8 cellular contexts compared by ENCODE assay signal in genomic region chr2:37625781-37626548, GRCh38. TPM values are rescaled to one million over a fixed set of nuclear protein-coding genes. Genes with fewer than 3 reads are reported as not detected.
A peak's percentile ranks its signal among the peaks of the same experiment; 100 is the strongest.
DNase-seq lines count a peak whose midpoint lies in the region; ATAC-seq and TF ChIP-seq lines count a peak whose summit lies in the region.

No MANE protein-coding gene starts in this region.

- no peaks in the 10 kb centered on the region for H3K9me3 Mint-ChIP-seq in activated naive CD4-positive, alpha-beta T cell treated with anti-CD3 and anti-CD28 coated beads for 36 hours
- no peaks in the 10 kb centered on the region for H3K9me3 Mint-ChIP-seq in neural progenitor cell

- H3K27me3 Mint-ChIP-seq in activated naive CD4-positive, alpha-beta T cell treated with anti-CD3 and anti-CD28 coated beads for 36 hours (ENCODE audit: low read depth): no peaks in the 10 kb centered on the region
- peaks cover 2% of the 10 kb centered on the region for H3K27me3 Mint-ChIP-seq in neural progenitor cell (ENCODE audit: insufficient read depth, low read depth)

- H4K20me1 ChIP-seq in neural progenitor cell (ENCODE audit: low read depth): no peaks in the 10 kb centered on the region

- no peak overlapping the region for H3K4me3 ChIP-seq in neuronal stem cell (ENCODE audit: low read length in 2 of 2)
- no peak overlapping the region for H3K4me3 ChIP-seq in neural progenitor cell

- no peak overlapping the region for H3K14ac ChIP-seq in neuronal stem cell (ENCODE audit: low read length)

- H2BK12ac ChIP-seq in neuronal stem cell (ENCODE audit: low read length): no peak overlapping the region

- no peaks in the 10 kb centered on the region for H3K36me3 Mint-ChIP-seq in activated naive CD4-positive, alpha-beta T cell treated with anti-CD3 and anti-CD28 coated beads for 36 hours (ENCODE audit: low read depth)
- H3K36me3 Mint-ChIP-seq in neural progenitor cell: no peaks in the 10 kb centered on the region

- no peak overlapping the region for H2BK15ac ChIP-seq in neuronal stem cell (ENCODE audit: low read length)

- H3K4me1 ChIP-seq in neuronal stem cell (ENCODE audit: control insufficient read depth in 2 of 2, insufficient read depth in 1 of 2, low read depth in 1 of 2, low read length in 2 of 2): no peaks in the 10 kb centered on the region
- no peaks in the 10 kb centered on the region for H3K4me1 ChIP-seq in neural progenitor cell

- H3K4me1 Mint-ChIP-seq in activated naive CD4-positive, alpha-beta T cell treated with anti-CD3 and anti-CD28 coated beads for 36 hours (ENCODE audit: low read depth): peaks cover 73% of the 10 kb centered on the region
- H3K4me1 Mint-ChIP-seq in neural progenitor cell: peaks cover 12% of the 10 kb centered on the region

- peak; percentile 90 for DNase-seq in NCI-H69 (lab: John Stamatoyannopoulos, UW)
- peak; percentile 83 for DNase-seq in activated naive CD4-positive, alpha-beta T cell treated with anti-CD3 and anti-CD28 coated beads for 36 hours
- DNase-seq in neuronal stem cell (ENCODE audit: low spot score): no peak
- DNase-seq in NCI-H524 (lab: John Stamatoyannopoulos, UW): no peak
- DNase-seq in HUDEP-2 (lab: John Stamatoyannopoulos, UW; ENCODE audit: unreplicated experiment in 76 of 76): no peak
- DNase-seq in kidney tubule cell (ENCODE audit: low spot score): no peak
- DNase-seq in neural progenitor cell (ENCODE audit: low spot score): no peak

- H2AK5ac ChIP-seq in neuronal stem cell (ENCODE audit: low read depth, low read length): no peak overlapping the region

- H3K27ac Mint-ChIP-seq in activated naive CD4-positive, alpha-beta T cell treated with anti-CD3 and anti-CD28 coated beads for 36 hours: peak overlapping the region; percentile 57
- no peak overlapping the region for H3K27ac Mint-ChIP-seq in neural progenitor cell

- WGBS in neuronal stem cell (ENCODE audit: extremely low coverage in 2 of 2, insufficient read length in 2 of 2, insufficient replicate concordance in 1 of 2), 2 donors: no CpG with 5 or more reads among the region's 12 CpGs

- H4K8ac ChIP-seq in neuronal stem cell (ENCODE audit: low read depth, low read length): no peak overlapping the region

- no peak for TF ChIP-seq CTCF in neural progenitor cell (IDR thresholded peaks at IDR 0.05)

- H3K27ac ChIP-seq in neuronal stem cell (replicated peaks; ENCODE audit: low read length): no peak overlapping the region
- H3K27ac ChIP-seq in neural progenitor cell: no peak overlapping the region

- no peaks in the 10 kb centered on the region for H3K36me3 ChIP-seq in neuronal stem cell (replicated peaks in 1 of 2; ENCODE audit: control insufficient read depth in 2 of 2, insufficient read depth in 2 of 2, low read length in 2 of 2)
- H3K36me3 ChIP-seq in neural progenitor cell: no peaks in the 10 kb centered on the region

- peaks cover 0 to 4% of the 10 kb centered on the region in 2 donors for H3K9me3 ChIP-seq in neuronal stem cell (replicated peaks in 1 of 2; ENCODE audit: control insufficient read depth in 2 of 2, insufficient read depth in 1 of 2, low read depth in 1 of 2, low read length in 2 of 2)
- no peaks in the 10 kb centered on the region for H3K9me3 ChIP-seq in neural progenitor cell (ENCODE audit: low read depth)

- H2BK5ac ChIP-seq in neuronal stem cell (ENCODE audit: low read length): no peak overlapping the region

- no peak overlapping the region for H3K23ac ChIP-seq in neuronal stem cell (ENCODE audit: low read depth, low read length, poor library complexity)

- H3K4me3 Mint-ChIP-seq in activated naive CD4-positive, alpha-beta T cell treated with anti-CD3 and anti-CD28 coated beads for 36 hours: no peak overlapping the region
- no peak overlapping the region for H3K4me3 Mint-ChIP-seq in neural progenitor cell

- H4K91ac ChIP-seq in neuronal stem cell (ENCODE audit: low read depth, low read length, poor library complexity): no peak overlapping the region

- H3K79me2 ChIP-seq in neural progenitor cell (ENCODE audit: low read depth): no peaks in the 10 kb centered on the region

- no peak overlapping the region for H2BK120ac ChIP-seq in neuronal stem cell (ENCODE audit: low read depth, low read length)

- H3K4me2 ChIP-seq in neuronal stem cell (ENCODE audit: insufficient read depth, low read length, poor library complexity, severe bottlenecking) (no peak overlapping the region), neural progenitor cell (no peak overlapping the region)

- intact Hi-C loops in activated naive CD4-positive, alpha-beta T cell treated with anti-CD3 and anti-CD28 coated beads for 36 hours (cut with micrococcal nuclease): loop anchor here (1.0 to 5.0 kb wide), 8 partner anchors 9 to 1026 kb away; partner anchors contain the start of gene CDC42EP3

- CTCF ChIA-PET in activated naive CD4-positive, alpha-beta T cell treated with anti-CD3 and anti-CD28 coated beads for 36 hours (lab: Charles Lee): interaction anchor here (0.7 to 1.1 kb wide), 5 partner anchors 22 to 252 kb away, joined by 3 to 4 read pairs (median 3); no protein-coding TSS in a partner anchor

- H3K4ac ChIP-seq in neuronal stem cell (ENCODE audit: low read length): no peak overlapping the region

- peak overlapping the region; percentile 11 for H2AFZ ChIP-seq in neuronal stem cell (ENCODE audit: low read length)
- no peak overlapping the region for H2AFZ ChIP-seq in neural progenitor cell (replicated peaks)

- ATAC-seq in GM19467 (IDR thresholded peaks at IDR 0.05; ENCODE audit: unreplicated experiment): peak; percentile 47

- no peaks in the 10 kb centered on the region for H3K27me3 ChIP-seq in neuronal stem cell (ENCODE audit: control insufficient read depth in 3 of 3, insufficient read depth in 3 of 3, low read depth in 1 of 3, low read length in 3 of 3)
- H3K27me3 ChIP-seq in neural progenitor cell: no peaks in the 10 kb centered on the region

- H3K9ac ChIP-seq in neuronal stem cell (ENCODE audit: low read depth, low read length, poor library complexity): no peak overlapping the region
- H3K9ac ChIP-seq in neural progenitor cell: no peak overlapping the region

- no peaks in the 10 kb centered on the region for H3K79me1 ChIP-seq in neuronal stem cell (ENCODE audit: low read depth, low read length)

- no peaks in the 10 kb centered on the region for H3F3A ChIP-seq in neural progenitor cell (ENCODE audit: low read depth)

- H3K18ac ChIP-seq in neuronal stem cell (ENCODE audit: low read length): no peak overlapping the region

RNA-seq across cellular contexts. Expression of gene CDC42EP3, which starts 45.5 kb away (rescaled TPM):
- total RNA-seq in activated naive CD4-positive, alpha-beta T cell treated with anti-CD3 and anti-CD28 coated beads for 36 hours: 1 to 10 TPM; 8.5 to 9.4 TPM
- polyA plus RNA-seq in neuronal stem cell (2013, experiment 1 of 2): 32.1 TPM
- 31.5 TPM for polyA plus RNA-seq in neuronal stem cell (2013, experiment 2 of 2)
- 19.7 and 21.2 TPM in 2 replicates for total RNA-seq in neural progenitor cell (ENCODE audit: low replicate concordance)

Comparison
In these comparisons a context has a peak if more than half of its experiments do, and no peak if none do; other contexts are left out.
1. DNase-seq: peak in NCI-H69 (single experiment) and activated naive CD4-positive, alpha-beta T cell treated with anti-CD3 and anti-CD28 coated beads for 36 hours (single experiment); none in neuronal stem cell (single experiment), NCI-H524 (0 of 2), HUDEP-2 (0 of 76), kidney tubule cell (single experiment) and neural progenitor cell (single experiment).